23 cellular contexts compared by ENCODE assay signal in genomic region chr6:2141644-2142290, GRCh38.
DNase-seq lines count a peak whose midpoint lies in the region; ATAC-seq and TF ChIP-seq lines count a peak whose summit lies in the region.
"Had no signal": no experiment of that assay in that cellular context is flagged by ENCODE, and none has a peak within 500 bp of the region (broad histone marks: within the 10 kb centered on the region; RNA-seq: fewer than 3 reads in every experiment).

No MANE protein-coding gene starts in this region.

- TF ChIP-seq CTCF in BE2C (IDR thresholded peaks at IDR 0.05; ENCODE audit: low read depth, low read length) = no peak

- H3K4me1 ChIP-seq in BE2C = no peaks in the 10 kb centered on the region
- H3K4me1 ChIP-seq: foreskin keratinocyte, tibial nerve had no signal

- H3K27me3 ChIP-seq in BE2C = no peaks in the 10 kb centered on the region
- H3K27me3 ChIP-seq: foreskin keratinocyte, tibial nerve had no signal

- no peak overlapping the region for H3K4me3 ChIP-seq in BE2C (ENCODE audit: low read depth, low read length)
- H3K4me3 ChIP-seq: tibial nerve had no signal

- DNase-seq in KBM-7 (peak; percentile 62), RPMI7951 (ENCODE audit: low read depth) (peak; percentile 17), erythroblast (lab: John Stamatoyannopoulos, UW) (peak; percentile 27 to 43), sciatic nerve (ENCODE audit: low spot score) (no peak), NCI-H82 (lab: John Stamatoyannopoulos, UW) (no peak), hepatic stellate cell (ENCODE audit: low spot score) (no peak), BE2C (no peak)
- DNase-seq: activated B cell treated with CpG ODN at 0.5 μM for 24 hours; activated CD8-positive, alpha-beta T cell treated with anti-CD3 and anti-CD28 coated beads for 36 hours; activated gamma-delta T cell; CD4-positive, CD25-positive, alpha-beta regulatory T cell; effector memory CD8-positive, alpha-beta T cell; foreskin keratinocyte; hippocampal formation; immature natural killer cell; Karpas-422; NCI-H1092 treated with DMSO at 0.1 percent for 48 hours; NCI-H2029; NCI-H69; posterior cingulate gyrus; stimulated activated CD4-positive, alpha-beta T cell treated with anti-CD3 and anti-CD28 coated beads, Interleukin-15, amount 100 ng/mL, for 24 hours had no signal

- in situ Hi-C loops in KBM-7 (cut with MboI; ENCODE audit: low pct_unique_long_range_greater_than_20kb, low sequenced_read_pairs) = no loop called here

- ATAC-seq in sciatic nerve = peak; percentile 20
- ATAC-seq: activated CD8-positive, alpha-beta T cell treated with anti-CD3 and anti-CD28 coated beads for 36 hours; effector memory CD8-positive, alpha-beta T cell; esophagus mucosa; foreskin keratinocyte had no signal

- H3K36me3 ChIP-seq in BE2C = no peaks in the 10 kb centered on the region
- H3K36me3 ChIP-seq: tibial nerve had no signal

- intact Hi-C loops in sciatic nerve (cut with DNase I) = no loop called here

- no peak for TF ChIP-seq POLR2A in erythroblast (IDR thresholded peaks at IDR 0.05; ENCODE audit: low read length)

- no peaks in the 10 kb centered on the region for H3K9me3 ChIP-seq in BE2C
- H3K9me3 ChIP-seq: tibial nerve had no signal

Comparison
In these comparisons a context has a peak if more than half of its experiments do, and no peak if none do; other contexts are left out.
1. DNase-seq: peak in KBM-7 (single experiment), RPMI7951 (single experiment) and erythroblast (2 of 2); none in sciatic nerve (single experiment), NCI-H82 (single experiment), hepatic stellate cell (single experiment) and BE2C (single experiment).